Comparison of ENCODE assay signal across 18 cellular contexts in the genomic region with DNA sequence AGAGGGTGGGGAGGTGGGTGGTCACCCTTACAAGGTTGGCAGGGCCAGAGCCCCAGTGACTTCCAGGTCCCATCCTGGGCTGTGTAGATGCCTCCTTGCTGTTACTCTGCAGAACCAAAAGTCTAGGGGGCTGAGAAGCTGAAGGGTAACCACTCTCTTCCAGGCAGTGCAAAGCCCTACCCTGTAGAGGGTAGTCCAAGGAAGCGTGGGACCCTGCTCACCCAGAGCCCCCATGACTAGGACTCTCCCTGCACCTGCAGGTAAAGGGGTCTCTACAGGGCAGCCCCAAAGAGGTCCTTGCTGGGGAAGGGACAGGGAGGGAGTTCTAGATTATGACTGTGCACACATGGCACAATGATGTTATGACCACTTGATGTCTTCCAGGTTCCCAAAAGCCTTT. TPM values are rescaled to one million over a fixed set of nuclear protein-coding genes. Genes with fewer than 3 reads are reported as not detected.
DNase-seq lines count a peak whose midpoint lies in the region; ATAC-seq lines count a peak whose summit lies in the region.
"Had no signal": no experiment of that assay in that cellular context is flagged by ENCODE, and none has a peak within 500 bp of the region (broad histone marks: within the 10 kb centered on the region; RNA-seq: fewer than 3 reads in every experiment).

No MANE protein-coding gene starts in this region.

- no peak overlapping the region for H3K4me3 Mint-ChIP-seq in activated naive CD4-positive, alpha-beta T cell treated with anti-CD3 and anti-CD28 coated beads for 36 hours
- no peak overlapping the region for H3K4me3 Mint-ChIP-seq in activated T-helper 1 cell treated with anti-CD3 and anti-CD28 coated beads, Interleukin-12 subunit alpha, Interleukin-12 subunit beta, Interleukin-2, Interleukin-4 antibody, amounts not matched to agents 30 ng/mL and 10 ng/mL and 1 ng/mL, durations not matched to agents 14 hours and 24 hours and 36 hours

- no peak for ATAC-seq in GM18519 (IDR thresholded peaks at IDR 0.05; ENCODE audit: low FRiP score, unreplicated experiment)

- DNase-seq in activated naive CD4-positive, alpha-beta T cell treated with anti-CD3 and anti-CD28 coated beads for 36 hours: no peak
- DNase-seq in activated naive CD4-positive, alpha-beta T cell treated with anti-CD3 and anti-CD28 coated beads, Interleukin-2, amount 50 U/mL, for 16 hours: no peak
- no peak for DNase-seq in activated T-helper 1 cell treated with anti-CD3 and anti-CD28 coated beads, Interleukin-12 subunit alpha, Interleukin-12 subunit beta, Interleukin-2, Interleukin-4 antibody, amounts not matched to agents 30 ng/mL and 10 ng/mL and 1 ng/mL, durations not matched to agents 14 hours and 24 hours and 36 hours (ENCODE audit: low spot score)
- DNase-seq in mesenteric fat pad (ENCODE audit: low spot score): peak; percentile 47
- DNase-seq in stimulated activated CD4-positive, alpha-beta T cell treated with anti-CD3 and anti-CD28 coated beads, Interleukin-12 subunit alpha, Interleukin-12 subunit beta, amount 100 ng/mL, for 4 hours: no peak
- no peak for DNase-seq in activated effector memory CD4-positive, alpha-beta T cell treated with anti-CD3 and anti-CD28 coated beads, Interleukin-2, amount 50 U/mL, for 16 hours
- DNase-seq: BE2C, DMS79, Kasumi-1, MG63, NCI-H1092, NCI-H1436 treated with DMSO at 0.1 percent for 48 hours, NCI-H2029, NCI-H345, NCI-H524 treated with DMSO at 0.1 percent for 48 hours, PC-9 had no signal

- intact Hi-C loops in activated naive CD4-positive, alpha-beta T cell treated with anti-CD3 and anti-CD28 coated beads for 36 hours (cut with micrococcal nuclease): no loop called here
- intact Hi-C loops in activated T-helper 1 cell treated with anti-CD3 and anti-CD28 coated beads, Interleukin-12 subunit alpha, Interleukin-12 subunit beta, Interleukin-2, Interleukin-4 antibody, amounts not matched to agents 30 ng/mL and 10 ng/mL and 1 ng/mL, durations not matched to agents 14 hours and 24 hours and 36 hours (cut with micrococcal nuclease): no loop called here

- H3K36me3 Mint-ChIP-seq in activated naive CD4-positive, alpha-beta T cell treated with anti-CD3 and anti-CD28 coated beads for 36 hours (ENCODE audit: low read depth): peaks cover 33% of the 10 kb centered on the region
- H3K36me3 Mint-ChIP-seq in activated T-helper 1 cell treated with anti-CD3 and anti-CD28 coated beads, Interleukin-12 subunit alpha, Interleukin-12 subunit beta, Interleukin-2, Interleukin-4 antibody, amounts not matched to agents 30 ng/mL and 10 ng/mL and 1 ng/mL, durations not matched to agents 14 hours and 24 hours and 36 hours (ENCODE audit: low read depth): peaks cover 53% of the 10 kb centered on the region

- H3K27me3 Mint-ChIP-seq in activated naive CD4-positive, alpha-beta T cell treated with anti-CD3 and anti-CD28 coated beads for 36 hours (ENCODE audit: low read depth): no peaks in the 10 kb centered on the region
- H3K27me3 Mint-ChIP-seq in activated T-helper 1 cell treated with anti-CD3 and anti-CD28 coated beads, Interleukin-12 subunit alpha, Interleukin-12 subunit beta, Interleukin-2, Interleukin-4 antibody, amounts not matched to agents 30 ng/mL and 10 ng/mL and 1 ng/mL, durations not matched to agents 14 hours and 24 hours and 36 hours (ENCODE audit: insufficient read depth): no peaks in the 10 kb centered on the region

- no peaks in the 10 kb centered on the region for H3K9me3 Mint-ChIP-seq in activated naive CD4-positive, alpha-beta T cell treated with anti-CD3 and anti-CD28 coated beads for 36 hours
- H3K9me3 Mint-ChIP-seq in activated T-helper 1 cell treated with anti-CD3 and anti-CD28 coated beads, Interleukin-12 subunit alpha, Interleukin-12 subunit beta, Interleukin-2, Interleukin-4 antibody, amounts not matched to agents 30 ng/mL and 10 ng/mL and 1 ng/mL, durations not matched to agents 14 hours and 24 hours and 36 hours: no peaks in the 10 kb centered on the region

- CTCF ChIA-PET in activated naive CD4-positive, alpha-beta T cell treated with anti-CD3 and anti-CD28 coated beads for 36 hours (lab: Charles Lee): no interaction called here

- H3K4me1 Mint-ChIP-seq in activated naive CD4-positive, alpha-beta T cell treated with anti-CD3 and anti-CD28 coated beads for 36 hours (ENCODE audit: low read depth): peaks cover 54% of the 10 kb centered on the region
- H3K4me1 Mint-ChIP-seq in activated T-helper 1 cell treated with anti-CD3 and anti-CD28 coated beads, Interleukin-12 subunit alpha, Interleukin-12 subunit beta, Interleukin-2, Interleukin-4 antibody, amounts not matched to agents 30 ng/mL and 10 ng/mL and 1 ng/mL, durations not matched to agents 14 hours and 24 hours and 36 hours (ENCODE audit: low read depth): peaks cover 51% of the 10 kb centered on the region

- peak overlapping the region; percentile 30 for H3K27ac Mint-ChIP-seq in activated naive CD4-positive, alpha-beta T cell treated with anti-CD3 and anti-CD28 coated beads for 36 hours
- peak overlapping the region; percentile 34 for H3K27ac Mint-ChIP-seq in activated T-helper 1 cell treated with anti-CD3 and anti-CD28 coated beads, Interleukin-12 subunit alpha, Interleukin-12 subunit beta, Interleukin-2, Interleukin-4 antibody, amounts not matched to agents 30 ng/mL and 10 ng/mL and 1 ng/mL, durations not matched to agents 14 hours and 24 hours and 36 hours

RNA-seq across cellular contexts. Expression of gene GHRL, which starts 14.2 kb away (rescaled TPM):
- not detected for total RNA-seq in activated naive CD4-positive, alpha-beta T cell treated with anti-CD3 and anti-CD28 coated beads for 36 hours
- 1.8 and 2.4 TPM in 2 replicates for total RNA-seq in activated T-helper 1 cell treated with anti-CD3 and anti-CD28 coated beads, Interleukin-12 subunit alpha, Interleukin-12 subunit beta, Interleukin-2, Interleukin-4 antibody, amounts not matched to agents 30 ng/mL and 10 ng/mL and 1 ng/mL, durations not matched to agents 14 hours and 24 hours and 36 hours
- total RNA-seq in mesenteric fat pad: 2.1 TPM
- total RNA-seq: H4, PC-9 had no signal

RNA-seq across cellular contexts. Expression of gene TATDN2, which starts 30.2 kb away (rescaled TPM):
- 10 to 100 TPM; 25.8 to 28.1 TPM for total RNA-seq in activated naive CD4-positive, alpha-beta T cell treated with anti-CD3 and anti-CD28 coated beads for 36 hours
- 80.4 and 81.5 TPM in 2 replicates for total RNA-seq in activated T-helper 1 cell treated with anti-CD3 and anti-CD28 coated beads, Interleukin-12 subunit alpha, Interleukin-12 subunit beta, Interleukin-2, Interleukin-4 antibody, amounts not matched to agents 30 ng/mL and 10 ng/mL and 1 ng/mL, durations not matched to agents 14 hours and 24 hours and 36 hours
- 34.7 TPM for total RNA-seq in mesenteric fat pad

RNA-seq across cellular contexts. Expression of gene SEC13, which starts 42.4 kb away (rescaled TPM):
- total RNA-seq in activated naive CD4-positive, alpha-beta T cell treated with anti-CD3 and anti-CD28 coated beads for 36 hours: 100 to 1,000 TPM in 1 of 2 experiments, 10 to 100 TPM in 1; 98.1 to 100 TPM
- 140 and 142 TPM in 2 replicates for total RNA-seq in activated T-helper 1 cell treated with anti-CD3 and anti-CD28 coated beads, Interleukin-12 subunit alpha, Interleukin-12 subunit beta, Interleukin-2, Interleukin-4 antibody, amounts not matched to agents 30 ng/mL and 10 ng/mL and 1 ng/mL, durations not matched to agents 14 hours and 24 hours and 36 hours
- total RNA-seq in mesenteric fat pad: 98.5 TPM
